Comparison of ENCODE assay signal across 8 cellular contexts in the genomic region with DNA sequence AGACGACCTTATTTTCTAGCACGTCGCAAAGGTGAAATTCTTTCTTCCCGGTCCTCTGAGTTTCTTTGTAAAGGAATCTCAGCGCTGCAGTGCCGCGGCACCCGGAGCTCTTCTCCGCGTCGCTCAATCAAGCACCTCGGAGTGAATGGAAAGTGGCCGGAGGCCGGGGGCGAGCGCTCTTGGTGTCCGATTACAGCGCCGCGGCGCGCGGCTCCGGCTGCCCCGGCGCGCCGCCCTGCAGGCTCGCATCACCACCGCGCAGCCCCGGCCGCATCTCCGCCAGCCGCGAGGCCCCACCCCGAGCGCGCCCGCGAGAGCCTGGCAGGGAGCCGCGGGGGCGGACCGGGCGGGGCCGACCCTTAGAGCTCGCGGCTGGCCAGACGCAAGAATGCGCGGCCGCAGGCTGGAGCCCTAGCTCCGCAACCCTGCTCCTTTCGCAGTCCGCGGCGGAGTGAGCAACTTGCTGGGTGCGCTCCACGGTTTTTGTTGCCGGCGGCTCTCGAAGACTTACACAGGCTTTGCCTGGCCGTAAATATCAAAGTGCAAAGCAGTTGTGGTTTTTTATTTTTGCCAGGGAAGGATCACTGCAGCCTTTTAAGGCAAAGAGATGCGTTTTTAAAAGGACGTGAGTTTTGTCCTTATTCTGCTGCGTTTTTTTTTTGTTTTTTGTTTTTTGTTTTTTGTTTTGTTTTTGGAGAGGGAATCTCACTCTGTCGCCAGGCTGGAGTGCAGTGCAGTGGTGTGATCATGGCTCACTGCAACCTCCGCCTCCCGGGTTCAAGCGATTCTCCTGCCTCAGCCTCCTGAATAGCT. TPM values are rescaled to one million over a fixed set of nuclear protein-coding genes. Genes with fewer than 3 reads are reported as not detected.
DNase-seq lines count a peak whose midpoint lies in the region; ATAC-seq and TF ChIP-seq lines count a peak whose summit lies in the region.

A gene (minus strand): TSS at position 143 of the 813 bp plus-strand sequence. CDS start 2,270 bp downstream, outside the sequence.

- no peaks in the 10 kb centered on the region for H3F3A ChIP-seq in neural cell (ENCODE audit: insufficient read depth, low read length, poor library complexity, severe bottlenecking)

- peak within 1 kb of the TSS; percentile 36 for H3K4me3 Mint-ChIP-seq in activated T-cell treated with anti-CD3 and anti-CD28 coated beads, Interleukin-2, amount 50 U/mL, for 24 hours
- H3K4me3 Mint-ChIP-seq in activated T-helper 2 cell treated with anti-CD3 and anti-CD28 coated beads, Interferon-gamma antibody, Interleukin-2, Interleukin-4, amounts not matched to agents 10 μg/mL and 5 μg/mL and 100 μg/mL, durations not matched to agents 14 hours and 24 hours and 36 hours (ENCODE audit: low read depth), result peak within 1 kb of the TSS; percentile 30

- H3K36me3 ChIP-seq in neural cell (ENCODE audit: insufficient read depth, low read length) (no peaks in the 10 kb centered on the region), uterus (no peaks in the 10 kb centered on the region)

- H4K20me1 ChIP-seq in neural cell (ENCODE audit: insufficient read depth), result no peaks in the 10 kb centered on the region

- ATAC-seq in HG03025 (IDR thresholded peaks at IDR 0.05; ENCODE audit: low FRiP score, unreplicated experiment), result peak; percentile 82

- TF ChIP-seq EP300 in neural cell (conservative IDR thresholded peaks at IDR 0.05; ENCODE audit: poor library complexity, severe bottlenecking), result no peak

- peaks cover 2% of the 10 kb centered on the region for H3K9me3 Mint-ChIP-seq in activated T-cell treated with anti-CD3 and anti-CD28 coated beads, Interleukin-2, amount 50 U/mL, for 24 hours
- H3K9me3 Mint-ChIP-seq in activated T-helper 2 cell treated with anti-CD3 and anti-CD28 coated beads, Interferon-gamma antibody, Interleukin-2, Interleukin-4, amounts not matched to agents 10 μg/mL and 5 μg/mL and 100 μg/mL, durations not matched to agents 14 hours and 24 hours and 36 hours, result no peaks in the 10 kb centered on the region

- no peaks in the 10 kb centered on the region for H3K4me1 ChIP-seq in uterus

- peak; percentile 57 for TF ChIP-seq RAD21 in neural cell (conservative IDR thresholded peaks at IDR 0.05)

- no peaks in the 10 kb centered on the region for H3K27me3 ChIP-seq in neural cell (ENCODE audit: insufficient read depth, low read depth, low read length)
- no peaks in the 10 kb centered on the region for H3K27me3 ChIP-seq in uterus

- peak within 1 kb of the TSS; percentile 76 for H3K9ac ChIP-seq in neural cell (ENCODE audit: low read length)

- intact Hi-C loops in activated T-helper 2 cell treated with anti-CD3 and anti-CD28 coated beads, Interferon-gamma antibody, Interleukin-2, Interleukin-4, amounts not matched to agents 10 μg/mL and 5 μg/mL and 100 μg/mL, durations not matched to agents 14 hours and 24 hours and 36 hours (cut with micrococcal nuclease), result no loop called here
- intact Hi-C loops in uterus (cut with DNase I; ENCODE audit: low total_unique reads), result no loop called here

- peaks cover 9% of the 10 kb centered on the region for H3K4me1 Mint-ChIP-seq in activated T-cell treated with anti-CD3 and anti-CD28 coated beads, Interleukin-2, amount 50 U/mL, for 24 hours (ENCODE audit: low read depth)
- peaks cover 11% of the 10 kb centered on the region for H3K4me1 Mint-ChIP-seq in activated T-helper 2 cell treated with anti-CD3 and anti-CD28 coated beads, Interferon-gamma antibody, Interleukin-2, Interleukin-4, amounts not matched to agents 10 μg/mL and 5 μg/mL and 100 μg/mL, durations not matched to agents 14 hours and 24 hours and 36 hours (ENCODE audit: low read depth)

- H2AFZ ChIP-seq in neural cell (ENCODE audit: low read depth, low read length), result no peak within 1 kb of the TSS

- peak within 1 kb of the TSS; percentile 84 for H3K4me2 ChIP-seq in neural cell (ENCODE audit: low read length)

- no peak for DNase-seq in activated T-cell treated with anti-CD3 and anti-CD28 coated beads, Interleukin-2, amount 50 U/mL, for 24 hours
- no peak for DNase-seq in activated T-cell treated with anti-CD3 and anti-CD28 coated beads, Interleukin-2, amount 50 U/mL, for 1 hour
- DNase-seq in NCI-H2227 treated with DMSO at 0.1 percent for 48 hours (lab: John Stamatoyannopoulos, UW), result peak; percentile 88
- DNase-seq in activated T-helper 2 cell treated with anti-CD3 and anti-CD28 coated beads, Interferon-gamma antibody, Interleukin-2, Interleukin-4, amounts not matched to agents 10 μg/mL and 5 μg/mL and 100 μg/mL, durations not matched to agents 14 hours and 24 hours and 36 hours (ENCODE audit: low spot score), result no peak
- peak; percentile 23 for DNase-seq in germinal center (ENCODE audit: low spot score)
- peak; percentile 85 to 92 for DNase-seq in uterus

- no peak within 1 kb of the TSS for H3K27ac Mint-ChIP-seq in activated T-cell treated with anti-CD3 and anti-CD28 coated beads, Interleukin-2, amount 50 U/mL, for 24 hours
- H3K27ac Mint-ChIP-seq in activated T-helper 2 cell treated with anti-CD3 and anti-CD28 coated beads, Interferon-gamma antibody, Interleukin-2, Interleukin-4, amounts not matched to agents 10 μg/mL and 5 μg/mL and 100 μg/mL, durations not matched to agents 14 hours and 24 hours and 36 hours, result no peak within 1 kb of the TSS

- no peaks in the 10 kb centered on the region for H3K9me3 ChIP-seq in neural cell (ENCODE audit: low read length)
- H3K9me3 ChIP-seq in uterus, result no peaks in the 10 kb centered on the region

- H3K27ac ChIP-seq in neural cell (ENCODE audit: low read length), result peak within 1 kb of the TSS; percentile 82
- H3K27ac ChIP-seq in uterus, result peak within 1 kb of the TSS; percentile 81 to 91

- H3K27me3 Mint-ChIP-seq in activated T-cell treated with anti-CD3 and anti-CD28 coated beads, Interleukin-2, amount 50 U/mL, for 24 hours, result peaks cover 49% of the 10 kb centered on the region
- H3K27me3 Mint-ChIP-seq in activated T-helper 2 cell treated with anti-CD3 and anti-CD28 coated beads, Interferon-gamma antibody, Interleukin-2, Interleukin-4, amounts not matched to agents 10 μg/mL and 5 μg/mL and 100 μg/mL, durations not matched to agents 14 hours and 24 hours and 36 hours (ENCODE audit: low read depth), result peaks cover 43% of the 10 kb centered on the region

- TF ChIP-seq CTCF in neural cell (IDR thresholded peaks at IDR 0.05; ENCODE audit: poor library complexity, severe bottlenecking) (no peak), uterus (IDR thresholded peaks at IDR 0.05) (peak in 1 of 4 experiments; percentile 17)

- no peaks in the 10 kb centered on the region for H3K36me3 Mint-ChIP-seq in activated T-cell treated with anti-CD3 and anti-CD28 coated beads, Interleukin-2, amount 50 U/mL, for 24 hours (ENCODE audit: low read depth)
- no peaks in the 10 kb centered on the region for H3K36me3 Mint-ChIP-seq in activated T-helper 2 cell treated with anti-CD3 and anti-CD28 coated beads, Interferon-gamma antibody, Interleukin-2, Interleukin-4, amounts not matched to agents 10 μg/mL and 5 μg/mL and 100 μg/mL, durations not matched to agents 14 hours and 24 hours and 36 hours (ENCODE audit: low read depth)

- peak; percentile 45 to 73 for TF ChIP-seq POLR2A in uterus (IDR thresholded peaks at IDR 0.05)

- peaks cover 55% of the 10 kb centered on the region for H3K79me2 ChIP-seq in neural cell (replicated peaks; ENCODE audit: insufficient read depth, low read length)

- H3K9me2 ChIP-seq in neural cell (ENCODE audit: insufficient read depth, low read length), result no peaks in the 10 kb centered on the region

- H3K4me3 ChIP-seq in neural cell (ENCODE audit: low read length), result peak within 1 kb of the TSS; percentile 79
- H3K4me3 ChIP-seq in uterus, result peak within 1 kb of the TSS; percentile 60 to 67

TF ChIP-seq in neural cell, 6 proteins besides CTCF, POLR2A, EP300 and RAD21:
- TF ChIP-seq TAF1 (IDR thresholded peaks at IDR 0.05; ENCODE audit: low read depth) (no peak), SMC3 (conservative IDR thresholded peaks at IDR 0.05; ENCODE audit: poor library complexity) (peak; percentile 56), MXI1 (conservative IDR thresholded peaks at IDR 0.05; ENCODE audit: poor library complexity, severe bottlenecking) (peak; percentile 58), POLR2AphosphoS5 (IDR thresholded peaks at IDR 0.05) (no peak), EZH2 (IDR thresholded peaks at IDR 0.05; ENCODE audit: borderline replicate concordance, insufficient read depth, low read length, poor library complexity, severe bottlenecking) (no peak)
- TF ChIP-seq, protein P1, sequence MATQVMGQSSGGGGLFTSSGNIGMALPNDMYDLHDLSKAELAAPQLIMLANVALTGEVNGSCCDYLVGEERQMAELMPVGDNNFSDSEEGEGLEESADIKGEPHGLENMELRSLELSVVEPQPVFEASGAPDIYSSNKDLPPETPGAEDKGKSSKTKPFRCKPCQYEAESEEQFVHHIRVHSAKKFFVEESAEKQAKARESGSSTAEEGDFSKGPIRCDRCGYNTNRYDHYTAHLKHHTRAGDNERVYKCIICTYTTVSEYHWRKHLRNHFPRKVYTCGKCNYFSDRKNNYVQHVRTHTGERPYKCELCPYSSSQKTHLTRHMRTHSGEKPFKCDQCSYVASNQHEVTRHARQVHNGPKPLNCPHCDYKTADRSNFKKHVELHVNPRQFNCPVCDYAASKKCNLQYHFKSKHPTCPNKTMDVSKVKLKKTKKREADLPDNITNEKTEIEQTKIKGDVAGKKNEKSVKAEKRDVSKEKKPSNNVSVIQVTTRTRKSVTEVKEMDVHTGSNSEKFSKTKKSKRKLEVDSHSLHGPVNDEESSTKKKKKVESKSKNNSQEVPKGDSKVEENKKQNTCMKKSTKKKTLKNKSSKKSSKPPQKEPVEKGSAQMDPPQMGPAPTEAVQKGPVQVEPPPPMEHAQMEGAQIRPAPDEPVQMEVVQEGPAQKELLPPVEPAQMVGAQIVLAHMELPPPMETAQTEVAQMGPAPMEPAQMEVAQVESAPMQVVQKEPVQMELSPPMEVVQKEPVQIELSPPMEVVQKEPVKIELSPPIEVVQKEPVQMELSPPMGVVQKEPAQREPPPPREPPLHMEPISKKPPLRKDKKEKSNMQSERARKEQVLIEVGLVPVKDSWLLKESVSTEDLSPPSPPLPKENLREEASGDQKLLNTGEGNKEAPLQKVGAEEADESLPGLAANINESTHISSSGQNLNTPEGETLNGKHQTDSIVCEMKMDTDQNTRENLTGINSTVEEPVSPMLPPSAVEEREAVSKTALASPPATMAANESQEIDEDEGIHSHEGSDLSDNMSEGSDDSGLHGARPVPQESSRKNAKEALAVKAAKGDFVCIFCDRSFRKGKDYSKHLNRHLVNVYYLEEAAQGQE (IDR thresholded peaks at IDR 0.05; ENCODE audit: borderline replicate concordance), result no peak

RNA-seq across cellular contexts. Expression of the gene that starts here (rescaled TPM):
- 0.16 TPM in 1 of 2 replicates, not detected in the other for total RNA-seq in activated T-helper 2 cell treated with anti-CD3 and anti-CD28 coated beads, Interferon-gamma antibody, Interleukin-2, Interleukin-4, amounts not matched to agents 10 μg/mL and 5 μg/mL and 100 μg/mL, durations not matched to agents 14 hours and 24 hours and 36 hours
- polyA plus RNA-seq in neural cell, result 377 and 386 TPM in 2 replicates
- polyA minus RNA-seq in neural cell, result 978 and 1,090 TPM in 2 replicates
- 100 to 1,000 TPM in 2 of 4 donors, 10 to 100 TPM in 2; 34.8 to 371 (median 116) TPM for total RNA-seq in uterus

Comparison
In these comparisons a context has a peak if more than half of its experiments do, and no peak if none do; other contexts are left out.
1. RNA of the gene that starts here (total RNA-seq): 34.8 to 371 TPM in uterus; 0.16 TPM in activated T-helper 2 cell treated with anti-CD3 and anti-CD28 coated beads, Interferon-gamma antibody, Interleukin-2, Interleukin-4, amounts not matched to agents 10 μg/mL and 5 μg/mL and 100 μg/mL, durations not matched to agents 14 hours and 24 hours and 36 hours; every median in the first group is over 10 times any median in the second.
2. DNase-seq: peak in NCI-H2227 treated with DMSO at 0.1 percent for 48 hours (single experiment), germinal center (single experiment) and uterus (2 of 2); none in activated T-cell treated with anti-CD3 and anti-CD28 coated beads, Interleukin-2, amount 50 U/mL, for 24 hours (single experiment), activated T-cell treated with anti-CD3 and anti-CD28 coated beads, Interleukin-2, amount 50 U/mL, for 1 hour (single experiment) and activated T-helper 2 cell treated with anti-CD3 and anti-CD28 coated beads, Interferon-gamma antibody, Interleukin-2, Interleukin-4, amounts not matched to agents 10 μg/mL and 5 μg/mL and 100 μg/mL, durations not matched to agents 14 hours and 24 hours and 36 hours (single experiment).